Comparison of ENCODE assay signal across 15 cellular contexts in genomic region chr7:412731-413356, GRCh38.
DNase-seq lines count a peak whose midpoint lies in the region; ATAC-seq and TF ChIP-seq lines count a peak whose summit lies in the region.
"Had no signal": no experiment of that assay in that cellular context is flagged by ENCODE, and none has a peak within 500 bp of the region (broad histone marks: within the 10 kb centered on the region; RNA-seq: fewer than 3 reads in every experiment).

No MANE protein-coding gene starts in this region.

- peaks cover 10% of the 10 kb centered on the region for H3K9me3 Mint-ChIP-seq in endodermal cell
- H3K9me3 Mint-ChIP-seq in stimulated activated memory B cell treated with anti-CD40 and anti-IgM and Interleukin-4, amounts not matched to agents 10 μg/mL and 1 μg/mL and 100 μg/mL, for 72 hours, result peaks cover 8% of the 10 kb centered on the region

- H3K27me3 ChIP-seq in heart left ventricle (peaks cover 0 to 14% (median 3%) of the 10 kb centered on the region in 9 donors), right atrium auricular region (no peaks in the 10 kb centered on the region), endodermal cell (ENCODE audit: control insufficient read depth, insufficient read depth, low read length, poor library complexity, severe bottlenecking) (no peaks in the 10 kb centered on the region)
- H3K27me3 ChIP-seq: SJCRH30 had no signal

- TF ChIP-seq POLR2A in heart left ventricle (IDR thresholded peaks at IDR 0.05), result no peak
- no peak for TF ChIP-seq POLR2A in erythroblast (IDR thresholded peaks at IDR 0.05; ENCODE audit: low read length)

- H3K36me3 Mint-ChIP-seq in endodermal cell (ENCODE audit: low read depth), result no peaks in the 10 kb centered on the region
- no peaks in the 10 kb centered on the region for H3K36me3 Mint-ChIP-seq in stimulated activated memory B cell treated with anti-CD40 and anti-IgM and Interleukin-4, amounts not matched to agents 10 μg/mL and 1 μg/mL and 100 μg/mL, for 72 hours
- H3K36me3 Mint-ChIP-seq: CD4-positive, CD25-positive, alpha-beta regulatory T cell had no signal

- H3K36me3 ChIP-seq in heart left ventricle (no peaks in the 10 kb centered on the region), right atrium auricular region (no peaks in the 10 kb centered on the region), endodermal cell (ENCODE audit: control insufficient read depth, insufficient read depth, low read length) (no peaks in the 10 kb centered on the region)
- H3K36me3 ChIP-seq: SJCRH30 had no signal

- H3K9ac ChIP-seq in endodermal cell (ENCODE audit: extremely low read depth, low read length, poor library complexity, severe bottlenecking), result no peak overlapping the region

- peaks cover 3% of the 10 kb centered on the region for H3K27me3 Mint-ChIP-seq in endodermal cell (ENCODE audit: insufficient read depth)
- H3K27me3 Mint-ChIP-seq in stimulated activated memory B cell treated with anti-CD40 and anti-IgM and Interleukin-4, amounts not matched to agents 10 μg/mL and 1 μg/mL and 100 μg/mL, for 72 hours, result peaks cover 25% of the 10 kb centered on the region
- H3K27me3 Mint-ChIP-seq: CD4-positive, CD25-positive, alpha-beta regulatory T cell had no signal

- no peak overlapping the region for H3K27ac Mint-ChIP-seq in endodermal cell
- no peak overlapping the region for H3K27ac Mint-ChIP-seq in stimulated activated memory B cell treated with anti-CD40 and anti-IgM and Interleukin-4, amounts not matched to agents 10 μg/mL and 1 μg/mL and 100 μg/mL, for 72 hours
- H3K27ac Mint-ChIP-seq: CD4-positive, CD25-positive, alpha-beta regulatory T cell had no signal

- no peaks in the 10 kb centered on the region for H3K4me1 Mint-ChIP-seq in endodermal cell
- peaks cover 10% of the 10 kb centered on the region for H3K4me1 Mint-ChIP-seq in stimulated activated memory B cell treated with anti-CD40 and anti-IgM and Interleukin-4, amounts not matched to agents 10 μg/mL and 1 μg/mL and 100 μg/mL, for 72 hours
- H3K4me1 Mint-ChIP-seq: CD4-positive, CD25-positive, alpha-beta regulatory T cell had no signal

- no peak overlapping the region for H3K4me3 ChIP-seq in heart left ventricle
- no peak overlapping the region for H3K4me3 ChIP-seq in right atrium auricular region
- no peak overlapping the region for H3K4me3 ChIP-seq in endodermal cell (ENCODE audit: low read length)
- H3K4me3 ChIP-seq: SJCRH30 had no signal

- H3K27ac ChIP-seq in heart left ventricle (no peak overlapping the region), right atrium auricular region (no peak overlapping the region), endodermal cell (ENCODE audit: low read depth, low read length) (no peak overlapping the region)
- H3K27ac ChIP-seq: SJCRH30 had no signal

- peaks cover 0 to 13% (median 7%) of the 10 kb centered on the region in 12 donors for H3K9me3 ChIP-seq in heart left ventricle
- peaks cover 7 to 10% of the 10 kb centered on the region in 2 donors for H3K9me3 ChIP-seq in right atrium auricular region
- peaks cover 3% of the 10 kb centered on the region for H3K9me3 ChIP-seq in endodermal cell (ENCODE audit: control insufficient read depth, low read length)
- H3K9me3 ChIP-seq: SJCRH30 had no signal

- WGBS in heart left ventricle, 4 donors, result 91 to 93% (median 92%) methylated on average over 23 of the region's 23 CpGs
- 92 to 94% methylated on average over 19 to 23 of the region's 23 CpGs for WGBS in endodermal cell (ENCODE audit: insufficient coverage in 1 of 2, insufficient read length in 1 of 2), 2 experiments

- H3K4me3 Mint-ChIP-seq in endodermal cell, result no peak overlapping the region
- H3K4me3 Mint-ChIP-seq in stimulated activated memory B cell treated with anti-CD40 and anti-IgM and Interleukin-4, amounts not matched to agents 10 μg/mL and 1 μg/mL and 100 μg/mL, for 72 hours, result peak overlapping the region; percentile 5
- H3K4me3 Mint-ChIP-seq: CD4-positive, CD25-positive, alpha-beta regulatory T cell had no signal

- H3K4me1 ChIP-seq in heart left ventricle (no peaks in the 10 kb centered on the region), right atrium auricular region (no peaks in the 10 kb centered on the region), endodermal cell (ENCODE audit: control insufficient read depth, insufficient read depth, low read length) (no peaks in the 10 kb centered on the region)
- H3K4me1 ChIP-seq: SJCRH30 had no signal

- DNase-seq in heart left ventricle, result peak in 3 of 5 donors; percentile 11 to 20 (median 12)
- no peak for DNase-seq in right atrium auricular region (ENCODE audit: low spot score)
- DNase-seq in NCI-H1694 treated with DMSO at 0.1 percent for 48 hours (lab: John Stamatoyannopoulos, UW), result peak; percentile 51
- peak; percentile 34 for DNase-seq in endodermal cell
- no peak for DNase-seq in NCI-H446 treated with DMSO at 0.1 percent for 48 hours (lab: John Stamatoyannopoulos, UW)
- DNase-seq in erythroblast (lab: John Stamatoyannopoulos, UW), result no peak
- DNase-seq: CD4-positive, CD25-positive, alpha-beta regulatory T cell; DMS79; GOT3; Karpas-422; NCI-H1105 treated with DMSO at 0.1 percent for 48 hours; NCI-H1930; SJCRH30 had no signal

- intact Hi-C loops in heart left ventricle (cut with DNase I), result no loop called here

- TF ChIP-seq CTCF in heart left ventricle (IDR thresholded peaks at IDR 0.05), result no peak
- no peak for TF ChIP-seq CTCF in right atrium auricular region (IDR thresholded peaks at IDR 0.05)
- no peak for TF ChIP-seq CTCF in endodermal cell (conservative IDR thresholded peaks at IDR 0.05)

- ATAC-seq in heart left ventricle (no peak), HG03280 (IDR thresholded peaks at IDR 0.05; ENCODE audit: unreplicated experiment) (no peak)
- no peak for ATAC-seq in stimulated activated memory B cell treated with anti-CD40 and anti-IgM and Interleukin-4, amounts not matched to agents 10 μg/mL and 1 μg/mL and 100 μg/mL, for 72 hours

Comparison
In these comparisons a context has a peak if more than half of its experiments do, and no peak if none do; other contexts are left out.
1. DNase-seq: peak in heart left ventricle (3 of 5), NCI-H1694 treated with DMSO at 0.1 percent for 48 hours (single experiment) and endodermal cell (single experiment); none in right atrium auricular region (single experiment), NCI-H446 treated with DMSO at 0.1 percent for 48 hours (single experiment) and erythroblast (0 of 2).